In the genomic region with DNA sequence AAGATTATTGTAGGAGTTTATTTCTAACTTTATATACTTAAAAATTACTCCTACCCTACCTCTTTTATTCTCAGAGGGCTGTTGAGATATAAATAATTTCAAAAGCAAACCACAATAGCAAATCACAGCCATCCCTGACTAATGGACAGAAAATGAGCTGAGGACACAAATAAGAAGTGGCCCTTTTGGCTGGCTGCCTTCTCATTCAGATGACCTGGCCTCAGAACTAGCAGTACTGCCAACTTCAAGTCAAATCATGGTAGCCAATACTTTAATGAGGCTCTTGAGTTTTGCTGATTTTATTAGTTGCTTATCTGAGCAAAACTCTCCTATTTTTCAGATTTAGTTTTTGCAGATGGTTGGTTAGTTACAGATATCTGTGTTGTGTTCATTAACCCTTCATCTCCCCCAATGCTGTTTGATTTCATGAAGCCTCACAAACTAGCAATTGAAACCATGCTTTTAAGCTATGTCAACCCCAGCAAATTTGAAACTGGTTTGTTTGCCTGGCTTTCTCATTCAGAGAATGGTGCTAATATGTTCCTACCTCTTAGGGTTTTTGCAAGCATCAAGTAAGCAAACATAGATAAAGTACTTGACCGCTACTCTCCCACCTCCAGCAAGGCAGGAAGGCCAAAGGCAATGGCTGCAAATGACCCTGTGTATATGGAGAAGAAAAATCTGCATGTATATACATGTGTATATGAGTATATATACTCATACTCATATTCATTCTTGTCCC, we compare ENCODE assay signal across 10 cellular contexts.
DNase-seq lines count a peak whose midpoint lies in the region; ATAC-seq and TF ChIP-seq lines count a peak whose summit lies in the region.
"Had no signal": no experiment of that assay in that cellular context is flagged by ENCODE, and none has a peak within 500 bp of the region (broad histone marks: within the 10 kb centered on the region; RNA-seq: fewer than 3 reads in every experiment).

No MANE protein-coding gene starts in this region.

- DNase-seq in HCEC 1CT (peak; percentile 57), breast epithelium (ENCODE audit: low spot score in 2 of 2) (no peak), hepatic stellate cell (ENCODE audit: low spot score) (peak; percentile 59), stromal cell of bone marrow (ENCODE audit: low read depth) (peak; percentile 95), SIG-M5 (lab: John Stamatoyannopoulos, UW) (no peak), NCI-H1694 (lab: John Stamatoyannopoulos, UW) (no peak), AML-193 (lab: John Stamatoyannopoulos, UW) (no peak)
- DNase-seq: effector memory CD4-positive, alpha-beta T cell; stimulated activated CD4-positive, alpha-beta T cell treated with anti-CD3 and anti-CD28 coated beads, Interleukin-15, amount 100 ng/mL, for 24 hours had no signal

- peak overlapping the region; percentile 61 to 84 for H3K27ac ChIP-seq in breast epithelium

- no peaks in the 10 kb centered on the region for H3K36me3 ChIP-seq in breast epithelium

- intact Hi-C loops in breast epithelium (cut with DNase I; ENCODE audit: low total_unique reads) = no loop called here

- no peak for TF ChIP-seq CTCF in breast epithelium (IDR thresholded peaks at IDR 0.05)

- no peak for TF ChIP-seq POLR2A in breast epithelium (IDR thresholded peaks at IDR 0.05)

- no peak for ATAC-seq in GM19351 (IDR thresholded peaks at IDR 0.05; ENCODE audit: unreplicated experiment)

- no peaks in the 10 kb centered on the region for H3K9me3 ChIP-seq in breast epithelium

- H3K27me3 ChIP-seq in breast epithelium = no peaks in the 10 kb centered on the region

- no peak overlapping the region for H3K4me3 ChIP-seq in breast epithelium

- H3K4me1 ChIP-seq in breast epithelium = peaks cover 7 to 15% of the 10 kb centered on the region in 2 donors

Comparison
In these comparisons a context has a peak if more than half of its experiments do, and no peak if none do; other contexts are left out.
1. DNase-seq: peak in HCEC 1CT (single experiment), hepatic stellate cell (single experiment) and stromal cell of bone marrow (single experiment); none in breast epithelium (0 of 2), SIG-M5 (single experiment), NCI-H1694 (single experiment) and AML-193 (0 of 2).